Comparison of ENCODE assay signal across 10 cellular contexts in the genomic region with DNA sequence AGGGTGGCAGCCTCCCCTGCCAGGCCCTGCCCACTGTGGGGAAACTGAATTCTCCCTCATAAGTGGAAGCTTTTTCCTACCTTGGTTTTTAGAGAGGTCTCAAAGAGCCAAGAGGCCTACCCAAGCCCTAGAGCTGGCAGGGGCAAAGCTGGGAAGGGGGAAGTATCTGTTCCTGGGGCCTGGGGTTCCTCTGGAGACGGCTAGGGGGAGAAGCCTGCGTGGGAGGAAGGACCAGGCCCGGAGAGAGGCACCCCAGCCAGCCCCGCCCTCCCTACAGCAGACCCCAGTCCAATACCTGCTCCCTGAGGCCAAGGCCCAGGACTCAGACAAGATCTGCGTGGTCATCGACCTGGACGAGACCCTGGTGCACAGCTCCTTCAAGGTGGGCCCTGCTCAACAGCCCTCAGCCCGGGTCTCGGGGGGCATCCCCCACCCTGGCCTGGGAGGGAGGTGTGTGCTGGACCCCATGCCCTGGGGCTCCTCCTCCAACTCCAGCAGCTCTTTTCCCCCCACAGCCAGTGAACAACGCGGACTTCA. TPM values are rescaled to one million over a fixed set of nuclear protein-coding genes. Genes with fewer than 3 reads are reported as not detected.
DNase-seq lines count a peak whose midpoint lies in the region; ATAC-seq, FAIRE-seq and TF ChIP-seq lines count a peak whose summit lies in the region.
"Had no signal": no experiment of that assay in that cellular context is flagged by ENCODE, and none has a peak within 500 bp of the region (broad histone marks: within the 10 kb centered on the region; RNA-seq: fewer than 3 reads in every experiment).

No MANE protein-coding gene starts in this region.

- ATAC-seq in activated B cell treated with CpG ODN at 0.5 μM for 24 hours (ENCODE audit: low read depth) (no peak), left cardiac atrium (no peak), GM18867 (IDR thresholded peaks at IDR 0.05; ENCODE audit: unreplicated experiment) (no peak), GM21515 (IDR thresholded peaks at IDR 0.05; ENCODE audit: unreplicated experiment) (no peak)

- POLR2A ChIA-PET in activated B cell treated with CpG ODN at 0.5 μM for 24 hours (lab: Charles Lee): interaction anchor here (1.5 kb wide), 1 partner anchor 129 kb away, joined by 3 read pairs; no protein-coding TSS in a partner anchor

- H3K4me1 ChIP-seq in small intestine (ENCODE audit: control insufficient read depth in 2 of 2, insufficient read depth in 1 of 2, low read depth in 1 of 2, low read length in 1 of 2) (peaks cover 3 to 5% of the 10 kb centered on the region in 2 donors), SJCRH30 (peaks cover 12% of the 10 kb centered on the region; the same call in 1 of the 2 replicates)

- H3K27me3 Mint-ChIP-seq in activated B cell treated with CpG ODN at 0.5 μM for 24 hours: no peaks in the 10 kb centered on the region

- WGBS in small intestine, 3 donors: 70 to 79% (median 76%) methylated on average over 11 of the region's 11 CpGs

- intact Hi-C loops in activated B cell treated with CpG ODN at 0.5 μM for 24 hours (cut with micrococcal nuclease) (loop anchor here (2.0 to 10.0 kb wide), 2 partner anchors 79 to 983 kb away; a partner anchor contains a TSS), left cardiac atrium (cut with DNase I) (no loop called here)

- H3K4me3 Mint-ChIP-seq in activated B cell treated with CpG ODN at 0.5 μM for 24 hours: peak overlapping the region; percentile 93

- peaks cover 30% of the 10 kb centered on the region for H3K36me3 Mint-ChIP-seq in activated B cell treated with CpG ODN at 0.5 μM for 24 hours (ENCODE audit: low read depth)

- peak overlapping the region; percentile 8 for H3K4me3 ChIP-seq in GM06990 (replicated peaks; ENCODE audit: low read depth, low read length)
- peak overlapping the region in 1 of 2 donors; percentile 96 for H3K4me3 ChIP-seq in small intestine (ENCODE audit: low read depth in 1 of 2, low read length in 2 of 2)
- H3K4me3 ChIP-seq in SJCRH30: no peak overlapping the region

- peak overlapping the region; percentile 22 to 42 for H3K27ac ChIP-seq in small intestine (ENCODE audit: low read depth in 1 of 2, low read length in 1 of 2)
- H3K27ac ChIP-seq in SJCRH30: no peak overlapping the region

- no peaks in the 10 kb centered on the region for H3K9me3 Mint-ChIP-seq in activated B cell treated with CpG ODN at 0.5 μM for 24 hours

- peaks cover 71% of the 10 kb centered on the region for H3K4me1 Mint-ChIP-seq in activated B cell treated with CpG ODN at 0.5 μM for 24 hours

- TF ChIP-seq CTCF in GM06990 (IDR thresholded peaks at IDR 0.05; ENCODE audit: insufficient read depth, low read length, poor library complexity, severe bottlenecking) (no peak), activated B cell treated with CpG ODN at 0.5 μM for 24 hours (IDR thresholded peaks at IDR 0.05) (no peak)

- H3K36me3 ChIP-seq in GM06990 (ENCODE audit: control insufficient read depth, insufficient read depth, low read length) (peaks cover 11% of the 10 kb centered on the region), small intestine (ENCODE audit: control insufficient read depth in 2 of 2, insufficient read depth in 2 of 2, low read length in 2 of 2) (peaks cover 18 to 31% of the 10 kb centered on the region in 2 donors), SJCRH30 (peaks cover 11% of the 10 kb centered on the region; the same call in 1 of the 2 replicates)

- H3K27ac Mint-ChIP-seq in activated B cell treated with CpG ODN at 0.5 μM for 24 hours: peak overlapping the region; percentile 76

- H3K9me3 ChIP-seq in small intestine (ENCODE audit: control insufficient read depth, low read depth): no peaks in the 10 kb centered on the region
- H3K9me3 ChIP-seq in SJCRH30 (replicated peaks): no peaks in the 10 kb centered on the region

- H3K27me3 ChIP-seq in GM06990 (replicated peaks; ENCODE audit: control insufficient read depth, insufficient read depth, low read length) (no peaks in the 10 kb centered on the region), small intestine (ENCODE audit: control insufficient read depth in 2 of 2, insufficient read depth in 2 of 2, low read length in 2 of 2) (no peaks in the 10 kb centered on the region), SJCRH30 (no peaks in the 10 kb centered on the region)

- CTCF ChIA-PET in activated B cell treated with CpG ODN at 0.5 μM for 24 hours (lab: Charles Lee): interaction anchor here (0.8 to 1.2 kb wide), 2 partner anchors 107 to 111 kb away, joined by 3 to 5 read pairs; no protein-coding TSS in a partner anchor

- DNase-seq in GM06990 (ENCODE audit: extremely low read depth, insufficient read length): no peak
- DNase-seq in activated B cell treated with CpG ODN at 0.5 μM for 24 hours: no peak
- peak; percentile 26 for DNase-seq in left cardiac atrium
- DNase-seq in small intestine: no peak
- DNase-seq in NCI-H1694 (lab: John Stamatoyannopoulos, UW): no peak
- no peak for DNase-seq in SJCRH30
- DNase-seq: activated CD4-positive, alpha-beta T cell treated with anti-CD3 and anti-CD28 coated beads, Interleukin-2, amount 50 U/mL, for 4 hours had no signal

- no peak for FAIRE-seq in small intestine (lab: Jason Lieb, UNC)

RNA-seq across cellular contexts. Expression of a gene that starts 2.2 kb away (rescaled TPM):
- total RNA-seq in activated B cell treated with CpG ODN at 0.5 μM for 24 hours: 107 and 118 TPM in 2 replicates
- 100 to 1,000 TPM; 101 to 106 TPM for total RNA-seq in left cardiac atrium
- 100 to 1,000 TPM in 2 of 3 donors, 10 to 100 TPM in 1; 94.3 to 144 (median 111) TPM for polyA plus RNA-seq in small intestine
- total RNA-seq in SJCRH30 (2014; rRNA removed; shearing (Covaris generic)): 61.5 and 69.9 TPM in 2 replicates

RNA-seq across cellular contexts. Expression of a gene that starts 17.0 kb away (rescaled TPM):
- total RNA-seq in activated B cell treated with CpG ODN at 0.5 μM for 24 hours (0.07 TPM in 1 of 2 replicates, not detected in the other), left cardiac atrium (not detected)
- polyA plus RNA-seq in small intestine: 100 to 1,000 TPM; 247 to 345 (median 280) TPM
- total RNA-seq in SJCRH30 (2014; rRNA removed; shearing (Covaris generic)): 0.02 and 0.03 TPM in 2 replicates
- total RNA-seq: glomerular endothelial cell had no signal

RNA-seq across cellular contexts. Expression of a gene that starts 19.8 kb away (rescaled TPM):
- 0.89 and 0.93 TPM in 2 replicates for total RNA-seq in activated B cell treated with CpG ODN at 0.5 μM for 24 hours
- total RNA-seq in left cardiac atrium: 10 to 100 TPM in 1 of 2 donors, 1 to 10 TPM in 1; 8.5 to 16.1 TPM
- 1 to 10 TPM in 2 of 3 donors, under 1 TPM in 1; 0.54 to 8.4 (median 3.1) TPM for polyA plus RNA-seq in small intestine
- total RNA-seq in SJCRH30 (2014; rRNA removed; shearing (Covaris generic)): 0.35 and 0.36 TPM in 2 replicates
- total RNA-seq: glomerular endothelial cell had no signal

RNA-seq across cellular contexts. Expression of a gene that starts 45.2 kb away (rescaled TPM):
- total RNA-seq in activated B cell treated with CpG ODN at 0.5 μM for 24 hours (not detected in 2 replicates), left cardiac atrium (not detected)
- under 1 TPM in 1 of 3 donors, not detected in 2; 0.09 TPM for polyA plus RNA-seq in small intestine
- not detected in 2 replicates for total RNA-seq in SJCRH30 (2014; rRNA removed; shearing (Covaris generic))
- total RNA-seq: glomerular endothelial cell had no signal
